Comparison of ENCODE assay signal across 8 cellular contexts in the genomic region with DNA sequence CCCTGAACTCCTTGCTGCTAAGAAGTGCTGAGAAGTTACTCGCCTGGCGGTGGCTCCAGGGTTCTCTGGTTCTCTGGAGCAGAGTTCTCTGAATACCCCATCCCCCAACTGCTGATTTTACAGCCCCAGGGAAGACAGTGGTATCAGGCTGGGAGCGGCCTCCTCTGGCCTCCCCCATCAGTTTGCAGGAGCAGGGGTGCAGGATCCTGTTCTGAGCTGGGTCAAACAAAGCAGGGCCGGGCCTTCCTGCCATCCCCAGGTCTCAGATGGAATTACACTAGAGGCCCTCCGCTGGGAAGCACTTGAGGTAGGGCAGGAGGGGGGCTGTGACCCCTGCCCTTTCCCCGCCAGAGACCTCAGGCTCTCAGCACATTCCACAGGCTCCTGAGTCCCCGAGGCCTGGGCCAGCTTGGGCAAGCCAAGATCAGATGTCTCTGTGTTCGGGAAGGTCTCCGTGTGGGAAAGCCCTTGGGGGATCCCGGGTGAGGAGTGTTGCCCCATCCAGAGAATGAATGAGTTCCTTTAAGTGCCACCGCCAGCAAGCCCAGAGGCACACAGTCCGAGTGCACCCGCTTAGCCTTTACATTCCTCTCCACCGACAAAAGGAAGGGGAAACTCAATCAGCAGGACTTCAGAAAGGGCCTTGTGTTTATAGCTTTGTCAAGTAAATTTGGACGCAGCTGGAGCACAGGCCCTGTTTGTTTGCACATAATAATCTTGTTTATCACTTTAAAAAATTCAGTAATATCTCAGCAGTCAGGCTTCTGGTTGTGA.
DNase-seq lines count a peak whose midpoint lies in the region; ATAC-seq and TF ChIP-seq lines count a peak whose summit lies in the region.
"Had no signal": no experiment of that assay in that cellular context is flagged by ENCODE, and none has a peak within 500 bp of the region (broad histone marks: within the 10 kb centered on the region; RNA-seq: fewer than 3 reads in every experiment).

No MANE protein-coding gene starts in this region.

- H3K27me3 ChIP-seq in ectodermal cell (ENCODE audit: control insufficient read depth, insufficient read depth, low read length, poor library complexity, severe bottlenecking), result no peaks in the 10 kb centered on the region
- no peaks in the 10 kb centered on the region for H3K27me3 ChIP-seq in kidney epithelial cell (ENCODE audit: control insufficient read depth, insufficient read depth, low read length)

- no peak for ATAC-seq in GM21526 (IDR thresholded peaks at IDR 0.05; ENCODE audit: low FRiP score, unreplicated experiment)
- ATAC-seq: PC-3 had no signal

- no peaks in the 10 kb centered on the region for H3K9me3 Mint-ChIP-seq in type B pancreatic cell

- WGBS in ectodermal cell, 2 experiments, result 2 to 3% methylated on average over 14 to 15 of the region's 15 CpGs

- TF ChIP-seq CTCF in LNCaP clone FGC (IDR thresholded peaks at IDR 0.05; ENCODE audit: control insufficient read depth, extremely low read depth, insufficient read depth), result 0 out of 2 replicates have a peak, but pooled peaks have one; percentile 2
- TF ChIP-seq CTCF in kidney epithelial cell (IDR thresholded peaks at IDR 0.05; ENCODE audit: insufficient read depth, low read length, poor library complexity, severe bottlenecking), result peak; percentile 20
- TF ChIP-seq CTCF in type B pancreatic cell (conservative IDR thresholded peaks at IDR 0.05), result peak; percentile 68

- peaks cover 8% of the 10 kb centered on the region for H3K27me3 Mint-ChIP-seq in type B pancreatic cell

- TF ChIP-seq POLR2A in erythroblast (IDR thresholded peaks at IDR 0.05; ENCODE audit: low read length), result no peak

- no peak overlapping the region for H3K4me3 ChIP-seq in LNCaP clone FGC (ENCODE audit: low read depth, low read length)
- no peak overlapping the region for H3K4me3 ChIP-seq in ectodermal cell (ENCODE audit: insufficient read depth, low read depth, low read length)
- H3K4me3 ChIP-seq in kidney epithelial cell (ENCODE audit: low read depth, low read length), result no peak overlapping the region

- peak overlapping the region; percentile 9 for H3K4me3 Mint-ChIP-seq in type B pancreatic cell

- H3K36me3 ChIP-seq in ectodermal cell (ENCODE audit: control insufficient read depth, insufficient read depth, low read length), result no peaks in the 10 kb centered on the region
- no peaks in the 10 kb centered on the region for H3K36me3 ChIP-seq in kidney epithelial cell (ENCODE audit: control insufficient read depth, insufficient read depth, low read length)

- H3K4me1 Mint-ChIP-seq in type B pancreatic cell (ENCODE audit: unreplicated experiment), result peaks cover 41% of the 10 kb centered on the region

- no peak for DNase-seq in LNCaP clone FGC (ENCODE audit: low read depth)
- no peak for DNase-seq in kidney epithelial cell (ENCODE audit: low read depth)
- no peak for DNase-seq in type B pancreatic cell (ENCODE audit: extremely low spot score, unreplicated experiment)
- no peak for DNase-seq in activated CD8-positive, alpha-beta memory T cell treated with anti-CD3 and anti-CD28 coated beads, Interleukin-2, amount 50 U/mL, for 48 hours
- no peak for DNase-seq in erythroblast (lab: John Stamatoyannopoulos, UW)
- DNase-seq: PC-3 had no signal

- H3K27ac ChIP-seq in ectodermal cell (ENCODE audit: insufficient read depth, low read depth, low read length, poor library complexity, severe bottlenecking), result peak overlapping the region; percentile 87

- H3K9me3 ChIP-seq in ectodermal cell (ENCODE audit: control insufficient read depth, low read length), result no peaks in the 10 kb centered on the region

- H3K4me1 ChIP-seq in ectodermal cell (ENCODE audit: control insufficient read depth, insufficient read depth, low read length), result peaks cover 38% of the 10 kb centered on the region

- no peaks in the 10 kb centered on the region for H3K36me3 Mint-ChIP-seq in type B pancreatic cell

- peak overlapping the region; percentile 62 for H3K27ac Mint-ChIP-seq in type B pancreatic cell

Comparison
In these comparisons a context has a peak if more than half of its experiments do, and no peak if none do; other contexts are left out.
1. CTCF ChIP-seq: peak in every context shown above with its lines; median percentile 68 in type B pancreatic cell; 20 in kidney epithelial cell; 2 in LNCaP clone FGC.